Comparison of ENCODE assay signal across 10 cellular contexts in the genomic region with DNA sequence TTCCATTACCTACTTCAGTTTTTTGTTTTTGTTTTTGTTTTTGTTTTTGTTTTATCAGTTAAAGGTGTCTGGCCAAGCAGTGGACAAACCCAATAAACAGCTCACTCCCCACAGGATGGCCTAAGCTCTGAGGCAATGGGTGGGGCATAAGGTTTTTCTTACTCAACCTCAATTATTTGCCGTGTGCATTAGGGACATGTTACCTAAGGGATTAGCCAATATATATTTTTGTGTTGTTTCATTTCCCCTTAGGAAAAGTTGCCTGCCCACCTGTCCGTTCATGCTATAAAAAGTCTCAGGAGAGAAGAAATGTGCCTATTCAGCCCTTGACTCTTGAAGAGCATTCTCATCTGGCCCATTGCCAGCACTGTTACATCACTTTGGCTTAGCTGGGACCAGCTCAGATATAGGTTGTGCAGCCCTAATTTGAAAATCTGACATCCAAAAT. TPM values are rescaled to one million over a fixed set of nuclear protein-coding genes. Genes with fewer than 3 reads are reported as not detected.
A peak's percentile ranks its signal among the peaks of the same experiment; 100 is the strongest.
DNase-seq lines count a peak whose midpoint lies in the region; ATAC-seq and FAIRE-seq lines count a peak whose summit lies in the region.
"Had no signal": no experiment of that assay in that cellular context is flagged by ENCODE, and none has a peak within 500 bp of the region (broad histone marks: within the 10 kb centered on the region; RNA-seq: fewer than 3 reads in every experiment).

No MANE protein-coding gene starts in this region.

- H3K36me3 ChIP-seq in small intestine (ENCODE audit: control insufficient read depth in 2 of 2, insufficient read depth in 2 of 2, low read length in 2 of 2): no peaks in the 10 kb centered on the region

- WGBS in small intestine, 3 donors: 14 to 49% (median 17%) methylated on average over 2 of the region's 2 CpGs

- DNase-seq in NCI-H2227 (lab: John Stamatoyannopoulos, UW; ENCODE audit: unreplicated experiment) (peak; percentile 13), NCI-H2227 treated with DMSO at 0.1 percent for 48 hours (lab: John Stamatoyannopoulos, UW) (no peak), NCI-H345 treated with DMSO at 0.1 percent for 48 hours (lab: John Stamatoyannopoulos, UW; ENCODE audit: unreplicated experiment) (peak; percentile 74), caudate nucleus (lab: John Stamatoyannopoulos, UW) (no peak), small intestine (peak; percentile 67), Ammon's horn (ENCODE audit: low spot score) (no peak)
- no peak for DNase-seq in stimulated activated CD4-positive, alpha-beta T cell treated with anti-CD3 and anti-CD28 coated beads, Interleukin-15, amount 100 ng/mL, for 24 hours
- DNase-seq: GOT3 had no signal

- H3K4me3 ChIP-seq in small intestine (ENCODE audit: low read depth in 1 of 2, low read length in 2 of 2): no peak overlapping the region

- peak overlapping the region; percentile 18 for H3K27ac ChIP-seq in caudate nucleus (ENCODE audit: low read depth, low read length)
- H3K27ac ChIP-seq in small intestine (ENCODE audit: low read depth in 1 of 2, low read length in 1 of 2): peak overlapping the region; percentile 57 to 65

- H3K9me3 ChIP-seq in small intestine (ENCODE audit: control insufficient read depth, low read depth): no peaks in the 10 kb centered on the region

- H3K4me1 ChIP-seq in small intestine (ENCODE audit: control insufficient read depth in 2 of 2, insufficient read depth in 1 of 2, low read depth in 1 of 2, low read length in 1 of 2): peaks cover 4 to 13% of the 10 kb centered on the region in 2 donors

- ATAC-seq in GM19455 (IDR thresholded peaks at IDR 0.05; ENCODE audit: unreplicated experiment): no peak

- H3K27me3 ChIP-seq in small intestine (ENCODE audit: control insufficient read depth in 2 of 2, insufficient read depth in 2 of 2, low read length in 2 of 2): no peaks in the 10 kb centered on the region

- FAIRE-seq in small intestine (lab: Jason Lieb, UNC): no peak
- FAIRE-seq: colon had no signal

RNA-seq across cellular contexts. Expression of a gene that starts 7.3 kb away (rescaled TPM):
- 10 to 100 TPM; 14.3 to 25.0 (median 23.6) TPM for polyA plus RNA-seq in small intestine

Comparison
In these comparisons a context has a peak if more than half of its experiments do, and no peak if none do; other contexts are left out.
1. DNase-seq: peak in NCI-H2227 (single experiment), NCI-H345 treated with DMSO at 0.1 percent for 48 hours (single experiment) and small intestine (single experiment); none in NCI-H2227 treated with DMSO at 0.1 percent for 48 hours (single experiment), caudate nucleus (0 of 61), stimulated activated CD4-positive, alpha-beta T cell treated with anti-CD3 and anti-CD28 coated beads, Interleukin-15, amount 100 ng/mL, for 24 hours (single experiment) and Ammon's horn (single experiment).